ENCODE assay signal across 24 cellular contexts in the genomic region with DNA sequence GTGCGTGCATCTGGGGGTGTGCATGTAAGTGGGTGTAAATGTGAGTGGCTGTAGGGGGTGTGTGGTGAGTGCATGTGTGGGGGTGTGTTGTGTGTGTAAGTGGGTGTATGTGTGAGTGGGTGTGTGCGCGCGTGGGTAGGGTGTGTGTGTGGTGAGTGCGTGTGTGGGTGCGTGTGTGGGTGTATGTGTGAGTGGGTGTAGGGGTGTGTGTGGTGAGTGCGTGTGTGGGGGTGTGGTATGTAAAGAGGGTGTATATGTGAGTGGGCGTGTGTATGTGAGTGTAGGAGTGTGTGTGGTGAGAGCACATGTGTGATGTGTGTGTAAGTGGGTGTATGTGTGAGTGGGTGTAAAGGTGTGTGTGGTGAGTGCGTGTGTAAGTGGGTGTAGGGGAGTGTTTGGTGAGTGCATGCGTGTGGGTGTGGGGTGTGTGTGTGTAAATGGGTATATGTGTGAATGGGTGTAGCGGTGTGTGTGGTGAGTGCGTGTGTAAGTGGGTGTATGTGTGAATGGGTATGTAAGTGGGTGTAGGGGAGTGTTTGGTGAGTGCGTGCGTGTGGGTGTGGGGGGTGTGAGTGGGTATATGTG. TPM values are rescaled to one million over a fixed set of nuclear protein-coding genes. Genes with fewer than 3 reads are reported as not detected.
"Had no signal": no experiment of that assay in that cellular context is flagged by ENCODE, and none has a peak within 500 bp of the region (broad histone marks: within the 10 kb centered on the region; RNA-seq: fewer than 3 reads in every experiment).

No MANE protein-coding gene starts in this region.

- ATAC-seq: activated CD4-positive, alpha-beta T cell treated with anti-CD3 and anti-CD28 coated beads for 36 hours; activated naive CD4-positive, alpha-beta T cell treated with anti-CD3 and anti-CD28 coated beads, Interleukin-2, amount 50 U/mL, for 72 hours; effector memory CD8-positive, alpha-beta T cell; foreskin keratinocyte; WTC11 had no signal

- H3K36me3 ChIP-seq: cardiac muscle cell, thoracic aorta had no signal

- H3K4me3 ChIP-seq: cardiac muscle cell, lung, thoracic aorta had no signal

- H3K4me1 Mint-ChIP-seq: activated CD4-positive, alpha-beta T cell treated with anti-CD3 and anti-CD28 coated beads for 36 hours; WTC11 had no signal

- H3K27ac Mint-ChIP-seq: activated CD4-positive, alpha-beta T cell treated with anti-CD3 and anti-CD28 coated beads for 36 hours; activated naive CD4-positive, alpha-beta T cell treated with anti-CD3 and anti-CD28 coated beads, Interleukin-2, amount 50 U/mL, for 72 hours; effector memory CD8-positive, alpha-beta T cell; nephron progenitor cell; T-helper 2 cell treated with Interferon-gamma antibody and Interleukin-4, amounts not matched to agents 5 μg/mL and 100 μg/mL, for 36 hours; WTC11 had no signal

- H3K27ac ChIP-seq: cardiac muscle cell, foreskin keratinocyte, thoracic aorta had no signal

- H3K27me3 ChIP-seq: cardiac muscle cell had no signal

- FAIRE-seq: TTC549 had no signal

- H3K9me3 Mint-ChIP-seq: activated naive CD4-positive, alpha-beta T cell treated with anti-CD3 and anti-CD28 coated beads, Interleukin-2, amount 50 U/mL, for 72 hours; effector memory CD8-positive, alpha-beta T cell; nephron progenitor cell; T-helper 2 cell treated with Interferon-gamma antibody and Interleukin-4, amounts not matched to agents 5 μg/mL and 100 μg/mL, for 36 hours; WTC11 had no signal

- H3K27me3 Mint-ChIP-seq: activated CD4-positive, alpha-beta T cell treated with anti-CD3 and anti-CD28 coated beads for 36 hours had no signal

- DNase-seq: activated CD4-positive, alpha-beta T cell treated with anti-CD3 and anti-CD28 coated beads for 36 hours; activated CD4-positive, alpha-beta T cell treated with anti-CD3 and anti-CD28 coated beads, Interleukin-2, amount 50 U/mL, for 48 hours; activated gamma-delta T cell treated with Interleukin-2 at 50 U/mL for 16 hours; amniotic stem cell; dermis blood vessel endothelial cell; effector memory CD8-positive, alpha-beta T cell; foreskin keratinocyte; hypothalamus; islet precursor cell; midbrain; nephron progenitor cell; occipital lobe; stimulated activated CD4-positive, alpha-beta T cell treated with anti-CD3 and anti-CD28 coated beads, Interleukin-12 subunit alpha, Interleukin-12 subunit beta, amount 100 ng/mL, for 4 hours; stimulated activated CD4-positive, alpha-beta T cell treated with anti-CD3 and anti-CD28 coated beads, Interleukin-1b, Interleukin-23, amount 100 ng/mL, for 48 hours had no signal

- H3K4me3 Mint-ChIP-seq: activated CD4-positive, alpha-beta T cell treated with anti-CD3 and anti-CD28 coated beads for 36 hours; effector memory CD8-positive, alpha-beta T cell; nephron progenitor cell; T-helper 2 cell treated with Interferon-gamma antibody and Interleukin-4, amounts not matched to agents 5 μg/mL and 100 μg/mL, for 36 hours; WTC11 had no signal

- H3K4me1 ChIP-seq: foreskin keratinocyte had no signal

- H3K9me3 ChIP-seq: thoracic aorta had no signal

RNA-seq across cellular contexts. Expression of a gene that starts 0.9 kb away (rescaled TPM):
- total RNA-seq: activated CD4-positive, alpha-beta T cell treated with anti-CD3 and anti-CD28 coated beads for 36 hours; activated naive CD4-positive, alpha-beta T cell treated with anti-CD3 and anti-CD28 coated beads, Interleukin-2, amount 50 U/mL, for 72 hours; chondrocyte; dermis blood vessel endothelial cell; foreskin keratinocyte; lung; occipital lobe; thoracic aorta; ureter had no signal
- polyA plus RNA-seq: foreskin keratinocyte, lung had no signal

RNA-seq across cellular contexts. Expression of a gene that starts 17.5 kb away (rescaled TPM):
- total RNA-seq: activated naive CD4-positive, alpha-beta T cell treated with anti-CD3 and anti-CD28 coated beads, Interleukin-2, amount 50 U/mL, for 72 hours; foreskin keratinocyte; occipital lobe; renal cortical epithelial cell had no signal
- polyA plus RNA-seq: cardiac muscle cell, foreskin keratinocyte had no signal

RNA-seq across cellular contexts. Expression of a gene that starts 47.0 kb away (rescaled TPM):
- total RNA-seq: chondrocyte, foreskin keratinocyte, occipital lobe had no signal
- polyA plus RNA-seq: cardiac muscle cell, foreskin keratinocyte had no signal
